In the genomic region with DNA sequence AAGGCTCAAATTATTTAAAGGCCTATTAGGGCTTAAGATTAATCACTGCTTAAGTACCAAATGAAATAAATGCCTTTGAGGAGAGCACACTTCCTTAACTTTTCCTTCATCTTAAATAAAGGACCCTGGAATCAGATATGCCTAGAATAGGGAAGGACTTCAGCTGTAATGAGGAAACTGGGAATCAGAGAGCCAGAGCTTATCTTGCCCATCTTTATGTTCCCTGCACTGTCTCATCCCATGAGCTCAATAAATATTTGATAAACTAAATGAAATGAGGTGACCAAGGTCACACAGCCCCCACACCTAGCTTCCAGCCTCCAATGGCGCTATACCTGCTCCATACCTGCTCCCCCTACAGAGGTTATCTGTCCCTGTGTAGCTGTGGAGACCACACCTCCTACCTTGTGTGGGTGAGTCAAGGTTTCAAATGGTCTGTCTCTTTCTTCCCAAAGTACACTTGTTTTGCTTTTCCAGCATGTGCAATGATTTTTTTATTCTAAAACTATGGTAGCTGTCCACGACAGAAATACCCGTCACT, we compare ENCODE assay signal across 23 cellular contexts.
"Had no signal": no experiment of that assay in that cellular context is flagged by ENCODE, and none has a peak within 500 bp of the region (broad histone marks: within the 10 kb centered on the region; RNA-seq: fewer than 3 reads in every experiment).

No MANE protein-coding gene starts in this region.

- DNase-seq: dorsolateral prefrontal cortex; effector CD4-positive, alpha-beta T cell; kidney; left lung; mesenchymal stem cell; midbrain; naive thymus-derived CD8-positive, alpha-beta T cell; nephron progenitor cell; nucleus accumbens; psoas muscle; right cardiac atrium; sigmoid colon; spleen; stimulated activated CD4-positive, alpha-beta T cell treated with anti-CD3 and anti-CD28 coated beads, Interleukin-4, amount 100 ng/mL, for 4 hours; stimulated activated naive CD8-positive, alpha-beta T cell treated with anti-CD3 and anti-CD28 coated beads, Interleukin-15, Interleukin-2, amounts not matched to agents 100 U/mL and 50 U/mL, for 24 hours; substantia nigra; testis; tibial artery; upper lobe of left lung had no signal

- H3K4me1 Mint-ChIP-seq: naive thymus-derived CD8-positive, alpha-beta T cell; nephron progenitor cell had no signal

- H3K9me3 ChIP-seq: left lung, testis, tibial artery, upper lobe of left lung had no signal

- H3K27me3 ChIP-seq: left lung, sigmoid colon, spleen, testis, tibial artery, upper lobe of left lung had no signal

- H3K4me3 Mint-ChIP-seq: naive thymus-derived CD8-positive, alpha-beta T cell; nephron progenitor cell; stimulated activated memory B cell treated with anti-CD40 and anti-IgM and Interleukin-4, amounts not matched to agents 10 μg/mL and 1 μg/mL and 100 μg/mL, for 72 hours had no signal

- H3K4me3 ChIP-seq: dorsolateral prefrontal cortex, left lung, psoas muscle, sigmoid colon, spleen, testis, tibial artery, upper lobe of left lung had no signal

- H3K27ac ChIP-seq: dorsolateral prefrontal cortex, left lung, psoas muscle, sigmoid colon, spleen, testis, tibial artery, upper lobe of left lung had no signal

- FAIRE-seq: colon, frontal cortex, kidney, urothelium cell line had no signal

- ATAC-seq: left lung; naive thymus-derived CD8-positive, alpha-beta T cell; psoas muscle; right cardiac atrium; stimulated activated memory B cell treated with anti-CD40 and anti-IgM and Interleukin-4, amounts not matched to agents 10 μg/mL and 1 μg/mL and 100 μg/mL, for 72 hours; stimulated activated naive CD8-positive, alpha-beta T cell treated with anti-CD3 and anti-CD28 coated beads, Interleukin-15, Interleukin-2, amounts not matched to agents 100 U/mL and 50 U/mL, for 24 hours had no signal

- H3K27ac Mint-ChIP-seq: naive thymus-derived CD8-positive, alpha-beta T cell; nephron progenitor cell; stimulated activated memory B cell treated with anti-CD40 and anti-IgM and Interleukin-4, amounts not matched to agents 10 μg/mL and 1 μg/mL and 100 μg/mL, for 72 hours had no signal

- H3K27me3 Mint-ChIP-seq: stimulated activated memory B cell treated with anti-CD40 and anti-IgM and Interleukin-4, amounts not matched to agents 10 μg/mL and 1 μg/mL and 100 μg/mL, for 72 hours had no signal

- H3K36me3 ChIP-seq: left lung, sigmoid colon, spleen, tibial artery, upper lobe of left lung had no signal

- H3K4me1 ChIP-seq: left lung, psoas muscle, sigmoid colon, testis, tibial artery, upper lobe of left lung had no signal
